17 cellular contexts compared by ENCODE assay signal in the genomic region with DNA sequence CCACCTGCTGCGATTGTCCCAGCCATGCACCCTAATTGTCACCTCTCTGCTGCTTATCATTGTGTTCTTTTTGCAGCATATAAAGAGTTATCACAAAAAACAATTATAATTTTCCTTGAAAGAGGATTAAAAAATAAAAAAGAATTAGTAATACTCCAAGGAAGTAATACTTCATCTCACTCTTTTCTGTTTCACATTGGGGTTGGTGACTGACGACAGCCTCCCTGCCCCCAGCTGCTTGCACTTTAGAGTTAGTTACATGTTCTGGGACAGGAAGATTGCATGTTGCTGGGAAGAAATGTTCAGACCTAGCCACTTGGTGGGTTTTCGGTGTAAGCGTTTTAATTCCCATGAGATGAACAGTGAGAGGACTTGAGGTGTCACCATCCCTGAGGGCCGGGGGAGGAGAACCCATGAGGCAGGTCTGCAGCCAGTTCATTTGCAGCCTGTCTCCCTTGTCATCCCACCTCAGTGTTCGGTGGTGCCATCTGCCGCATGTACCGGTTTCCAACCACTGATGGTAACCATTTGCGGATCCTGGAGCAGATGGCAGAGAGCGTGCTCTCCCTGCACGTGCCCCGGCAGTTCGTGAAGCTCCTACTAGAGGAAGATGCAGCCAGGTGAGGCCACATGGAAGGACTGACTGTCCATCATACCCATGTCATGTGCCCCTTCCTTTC.
"Had no signal": no experiment of that assay in that cellular context is flagged by ENCODE, and none has a peak within 500 bp of the region (broad histone marks: within the 10 kb centered on the region; RNA-seq: fewer than 3 reads in every experiment).

No MANE protein-coding gene starts in this region.

- DNase-seq: activated CD4-positive, alpha-beta T cell treated with anti-CD3 and anti-CD28 coated beads, Interleukin-2, amount 50 U/mL, for 4 hours; activated CD4-positive, CD25-positive, alpha-beta regulatory T cell; activated CD8-positive, alpha-beta memory T cell treated with anti-CD3 and anti-CD28 coated beads, Interleukin-2, amount 10 ng/mL, durations not matched to agents 7 days and 5 days; activated naive CD4-positive, alpha-beta T cell treated with Interleukin-2 at 50 U/mL for 16 hours; activated T-cell treated with anti-CD3 and anti-CD28 coated beads, Interleukin-2, amount 50 U/mL, for 4 hours; hippocampal formation; sigmoid colon; stimulated activated CD4-positive, alpha-beta T cell treated with anti-CD3 and anti-CD28 coated beads, Interleukin-12 subunit alpha, Interleukin-12 subunit beta, amount 100 ng/mL, for 4 hours; stimulated activated naive CD4-positive, alpha-beta T cell; tibial artery; uterus had no signal

- ATAC-seq: activated CD8-positive, alpha-beta memory T cell treated with anti-CD3 and anti-CD28 coated beads, Interleukin-2, amount 10 ng/mL, durations not matched to agents 7 days and 5 days; esophagus mucosa had no signal

- H3K4me3 ChIP-seq: sigmoid colon, tibial artery, uterus had no signal

- H3K9me3 Mint-ChIP-seq: activated T-cell treated with anti-CD3 and anti-CD28 coated beads, Interleukin-2, amount 50 U/mL, for 4 hours; T-helper 2 cell treated with Interferon-gamma antibody and Interleukin-4, amounts not matched to agents 5 μg/mL and 100 μg/mL, for 36 hours had no signal

- H3K4me1 ChIP-seq: parathyroid adenoma, sigmoid colon, tibial artery, uterus had no signal

- H3K4me3 Mint-ChIP-seq: activated CD8-positive, alpha-beta memory T cell treated with anti-CD3 and anti-CD28 coated beads, Interleukin-2, amount 10 ng/mL, durations not matched to agents 7 days and 5 days; activated T-cell treated with anti-CD3 and anti-CD28 coated beads, Interleukin-2, amount 50 U/mL, for 4 hours; T-helper 2 cell treated with Interferon-gamma antibody and Interleukin-4, amounts not matched to agents 5 μg/mL and 100 μg/mL, for 36 hours had no signal

- FAIRE-seq: colon, endometrium, keratinocyte had no signal

- H3K9me3 ChIP-seq: sigmoid colon, tibial artery, uterus had no signal

- H3K27me3 ChIP-seq: sigmoid colon, tibial artery, uterus had no signal

- H3K27me3 Mint-ChIP-seq: activated CD8-positive, alpha-beta memory T cell treated with anti-CD3 and anti-CD28 coated beads, Interleukin-2, amount 10 ng/mL, durations not matched to agents 7 days and 5 days had no signal

- H3K36me3 ChIP-seq: uterus had no signal

- H3K27ac Mint-ChIP-seq: T-helper 2 cell treated with Interferon-gamma antibody and Interleukin-4, amounts not matched to agents 5 μg/mL and 100 μg/mL, for 36 hours had no signal

- H3K27ac ChIP-seq: parathyroid adenoma, sigmoid colon, tibial artery, uterus had no signal
